Comparison of ENCODE assay signal across 1 cellular context in the genomic region with DNA sequence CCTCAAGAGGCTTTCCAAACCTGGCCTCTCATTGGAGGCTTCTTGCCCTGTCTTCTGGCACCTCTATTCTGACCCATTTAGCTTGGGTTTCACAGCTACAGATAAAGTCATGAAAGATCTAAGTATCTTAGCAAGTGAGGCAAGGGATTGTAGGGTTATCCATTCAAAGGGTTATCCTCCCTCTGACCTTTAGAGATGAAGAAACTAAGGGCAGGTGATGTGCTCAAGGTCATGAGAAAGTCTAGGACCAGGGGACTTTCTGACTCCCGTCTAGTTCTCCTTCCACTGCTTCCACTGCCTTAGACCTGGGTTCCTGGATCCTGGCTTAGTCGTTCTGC.
TF ChIP-seq lines count a peak whose summit lies in the region.

No MANE protein-coding gene starts in this region.

TF ChIP-seq in K562, 482 proteins besides CTCF, POLR2A, EP300 and RAD21:
- no peak for TF ChIP-seq ZNF644 (tag; IDR thresholded peaks at IDR 0.05; ENCODE audit: low read depth)
- TF ChIP-seq ESRRA (IDR thresholded peaks at IDR 0.05; ENCODE audit: borderline replicate concordance, low read depth) = peak; percentile 59
